ENCODE assay signal across 22 cellular contexts in the genomic region with DNA sequence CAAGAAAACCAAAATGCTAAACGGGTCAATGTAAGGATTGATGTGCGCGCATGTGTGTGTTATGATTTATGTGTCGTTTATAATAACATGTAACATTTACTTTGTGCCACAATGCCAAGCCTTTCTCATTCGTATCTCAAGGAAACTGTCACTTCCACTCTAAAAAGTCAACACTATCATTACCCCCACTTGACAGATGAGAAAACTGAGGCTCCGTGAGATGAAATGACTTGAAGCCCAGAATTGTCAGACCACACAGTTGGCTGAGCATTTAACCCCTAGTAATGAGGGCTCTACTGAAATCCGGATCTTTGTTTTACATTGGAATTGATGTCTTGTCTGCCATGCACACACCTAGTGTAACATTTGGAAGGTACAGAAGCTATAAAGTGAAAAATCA.
"Had no signal": no experiment of that assay in that cellular context is flagged by ENCODE, and none has a peak within 500 bp of the region (broad histone marks: within the 10 kb centered on the region; RNA-seq: fewer than 3 reads in every experiment).

No MANE protein-coding gene starts in this region.

- H3K9me3 ChIP-seq: heart right ventricle, lower lobe of right lung, spleen, thoracic aorta, upper lobe of left lung had no signal

- H3K36me3 ChIP-seq: heart right ventricle, lower lobe of right lung, spleen, thoracic aorta, upper lobe of left lung had no signal

- H3K27ac Mint-ChIP-seq: activated naive CD4-positive, alpha-beta T cell treated with anti-CD3 and anti-CD28 coated beads, Interleukin-2, amount 10 ng/mL, durations not matched to agents 7 days and 5 days; activated T-cell treated with anti-CD3 and anti-CD28 coated beads, Interleukin-2, amount 50 U/mL, for 24 hours; naive B cell; progenitor cell of endocrine pancreas had no signal

- ATAC-seq: heart right ventricle, left colon, lower lobe of right lung had no signal

- H3K27ac ChIP-seq: lower lobe of right lung, spleen, thoracic aorta had no signal

- H3K4me3 ChIP-seq: heart right ventricle, lower lobe of right lung, spleen, thoracic aorta, upper lobe of left lung had no signal

- DNase-seq: activated CD4-positive, alpha-beta T cell treated with anti-CD3 and anti-CD28 coated beads, Interleukin-2, amount 50 U/mL, for 4 hours; activated CD8-positive, alpha-beta memory T cell treated with anti-CD3 and anti-CD28 coated beads for 24 hours; activated CD8-positive, alpha-beta memory T cell treated with anti-CD3 and anti-CD28 coated beads, Interleukin-2, amount 50 U/mL, for 4 hours; activated effector memory CD4-positive, alpha-beta T cell treated with anti-CD3 and anti-CD28 coated beads, Interleukin-2, amount 50 U/mL, for 16 hours; activated naive CD4-positive, alpha-beta T cell treated with anti-CD3 and anti-CD28 coated beads, Interleukin-2, amount 10 ng/mL, durations not matched to agents 7 days and 5 days; activated T-cell treated with anti-CD3 and anti-CD28 coated beads, Interleukin-2, amount 50 U/mL, for 24 hours; amygdala; cortex of kidney; foreskin fibroblast; heart right ventricle; left colon; lower lobe of right lung; naive B cell; stimulated activated CD4-positive, alpha-beta T cell treated with anti-CD3 and anti-CD28 coated beads, Interleukin-4, amount 100 ng/mL, for 1 hour; stimulated activated naive CD4-positive, alpha-beta T cell treated with Interleukin-2 at 50 U/mL for 16 hours; T-helper 9 cell; upper lobe of left lung had no signal

- H3K4me3 Mint-ChIP-seq: activated naive CD4-positive, alpha-beta T cell treated with anti-CD3 and anti-CD28 coated beads, Interleukin-2, amount 10 ng/mL, durations not matched to agents 7 days and 5 days; activated T-cell treated with anti-CD3 and anti-CD28 coated beads, Interleukin-2, amount 50 U/mL, for 24 hours had no signal

- H3K36me3 Mint-ChIP-seq: activated naive CD4-positive, alpha-beta T cell treated with anti-CD3 and anti-CD28 coated beads, Interleukin-2, amount 10 ng/mL, durations not matched to agents 7 days and 5 days; naive B cell had no signal

- H3K9me3 Mint-ChIP-seq: activated naive CD4-positive, alpha-beta T cell treated with anti-CD3 and anti-CD28 coated beads, Interleukin-2, amount 10 ng/mL, durations not matched to agents 7 days and 5 days; activated T-cell treated with anti-CD3 and anti-CD28 coated beads, Interleukin-2, amount 50 U/mL, for 24 hours; naive B cell had no signal

- FAIRE-seq: endometrium, keratinocyte had no signal
